ENCODE assay signal across 8 cellular contexts in genomic region chr2:202911513-202912341, GRCh38.
DNase-seq lines count a peak whose midpoint lies in the region; ATAC-seq and TF ChIP-seq lines count a peak whose summit lies in the region.

Gene CARF (plus strand): TSS chr2:202912275. CDS start chr2:202941903, 29,628 bp downstream.
Gene WDR12 (minus strand): TSS chr2:202911673. CDS start chr2:202911476, 197 bp downstream.

- H2AFZ ChIP-seq in OCI-LY3 (ENCODE audit: low read depth, low read length) = peak within 1 kb of the TSS; percentile 98

- 0 out of 2 replicates have a peak, but pooled peaks cover 6% of the 10 kb centered on the region for H4K20me1 ChIP-seq in OCI-LY3 (ENCODE audit: insufficient read depth, low read length)

- peak within 1 kb of the TSS; percentile 93 for H3K4me3 ChIP-seq in OCI-LY3 (ENCODE audit: low read length)
- H3K4me3 ChIP-seq in epithelial cell of esophagus (ENCODE audit: low read length) = peak within 1 kb of the TSS; percentile 99

- peak within 1 kb of the TSS; percentile 94 for H3K9ac ChIP-seq in OCI-LY3 (ENCODE audit: low read length)

- no peaks in the 10 kb centered on the region for H3K9me3 ChIP-seq in OCI-LY3 (ENCODE audit: insufficient read depth, low read length)

- no peak for TF ChIP-seq CTCF in OCI-LY3 (IDR thresholded peaks at IDR 0.05; ENCODE audit: low read depth, low read length)
- TF ChIP-seq CTCF in epithelial cell of esophagus (IDR thresholded peaks at IDR 0.05; ENCODE audit: insufficient read depth, low read depth, low read length, missing control alignments) = no peak

- H3K79me2 ChIP-seq in OCI-LY3 (ENCODE audit: low read length) = peaks cover 44% of the 10 kb centered on the region

- ATAC-seq in GM21528 (IDR thresholded peaks at IDR 0.05; ENCODE audit: low FRiP score, unreplicated experiment) = peak; percentile 82

- peaks cover 6% of the 10 kb centered on the region for H3K36me3 ChIP-seq in OCI-LY3 (replicated peaks; ENCODE audit: low read depth, low read length)

- H3K27ac ChIP-seq in OCI-LY3 (ENCODE audit: low read length) = peak within 1 kb of the TSS; percentile 92

- peak; percentile 96 for DNase-seq in DMS 273 treated with DMSO at 0.1 percent for 48 hours (lab: John Stamatoyannopoulos, UW)
- DNase-seq in HuH-7.5 (ENCODE audit: low spot score) = peak; percentile 65
- DNase-seq in activated T-cell treated with anti-CD3 and anti-CD28 coated beads for 24 hours (ENCODE audit: low read depth) = peak; percentile 83
- DNase-seq in epithelial cell of esophagus (ENCODE audit: low read depth) = peak; percentile 94
- peak; percentile 90 for DNase-seq in middle frontal gyrus (ENCODE audit: extremely low spot score, low spot score)
- peak; percentile 73 to 84 for DNase-seq in stimulated activated CD8-positive, alpha-beta memory T cell treated with anti-CD3 and anti-CD28 coated beads, Interleukin-2, amount 100 ng/mL, for 1 hour (ENCODE audit: low read depth in 2 of 2)

- no peaks in the 10 kb centered on the region for H3K27me3 ChIP-seq in OCI-LY3 (ENCODE audit: low read depth, low read length)

- peak within 1 kb of the TSS; percentile 96 for H3K4me2 ChIP-seq in OCI-LY3 (ENCODE audit: low read length)

- peaks cover 20% of the 10 kb centered on the region for H3K4me1 ChIP-seq in OCI-LY3 (ENCODE audit: low read length)

Comparison
In these comparisons a context has a peak if more than half of its experiments do, and no peak if none do; other contexts are left out.
1. Peak in every context shown above with its lines: DNase-seq, ATAC-seq, H3K4me3 ChIP-seq and H3K27ac ChIP-seq.